Comparison of ENCODE assay signal across 1 cellular context in the genomic region with DNA sequence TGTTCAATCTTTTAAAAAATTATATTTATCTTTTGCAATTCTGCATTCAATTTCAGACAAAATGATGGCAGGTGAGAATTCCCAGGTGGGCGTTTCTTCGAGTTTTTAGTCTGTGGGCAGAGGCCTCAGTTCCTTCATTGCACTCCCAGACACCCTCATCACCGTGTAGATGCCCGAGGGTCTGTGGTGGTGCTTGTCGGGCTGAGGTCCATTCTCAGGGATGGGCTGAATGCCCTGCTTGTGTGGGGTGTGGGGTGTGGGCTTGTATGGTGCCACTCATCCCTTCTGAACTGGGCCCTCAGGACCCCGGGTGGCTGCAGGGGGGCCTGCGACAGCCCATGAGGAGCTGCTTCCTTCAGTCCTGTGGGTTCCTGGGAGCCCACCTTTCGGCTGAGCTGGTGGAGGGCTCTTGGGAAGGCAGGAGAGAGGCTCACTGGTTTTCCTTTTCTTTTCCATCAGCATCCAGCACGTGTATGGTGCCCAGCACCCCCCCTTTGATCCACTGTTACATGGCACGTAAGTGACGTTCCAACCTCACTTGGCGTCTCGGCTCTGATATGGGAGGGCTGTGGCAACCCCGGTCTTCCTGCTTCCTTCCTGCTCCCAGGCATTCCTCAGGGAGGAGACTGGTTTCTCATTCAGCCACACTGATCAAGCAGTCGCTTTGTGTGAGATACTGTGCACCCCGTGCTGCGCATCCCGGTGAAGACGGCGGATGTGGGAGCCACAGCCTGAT.
TF ChIP-seq lines count a peak whose summit lies in the region.

No MANE protein-coding gene starts in this region.

TF ChIP-seq in WTC11, 78 proteins besides CTCF, POLR2A, EP300 and RAD21 (continued from another document):
- TF ChIP-seq, protein P1, sequence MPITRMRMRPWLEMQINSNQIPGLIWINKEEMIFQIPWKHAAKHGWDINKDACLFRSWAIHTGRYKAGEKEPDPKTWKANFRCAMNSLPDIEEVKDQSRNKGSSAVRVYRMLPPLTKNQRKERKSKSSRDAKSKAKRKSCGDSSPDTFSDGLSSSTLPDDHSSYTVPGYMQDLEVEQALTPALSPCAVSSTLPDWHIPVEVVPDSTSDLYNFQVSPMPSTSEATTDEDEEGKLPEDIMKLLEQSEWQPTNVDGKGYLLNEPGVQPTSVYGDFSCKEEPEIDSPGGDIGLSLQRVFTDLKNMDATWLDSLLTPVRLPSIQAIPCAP (CRISPR knock-in tag; IDR thresholded peaks at IDR 0.05), result no peak
- TF ChIP-seq ZNF416 (CRISPR knock-in tag; IDR thresholded peaks at IDR 0.05), result no peak
